Comparison of ENCODE assay signal across 1 cellular context in the genomic region with DNA sequence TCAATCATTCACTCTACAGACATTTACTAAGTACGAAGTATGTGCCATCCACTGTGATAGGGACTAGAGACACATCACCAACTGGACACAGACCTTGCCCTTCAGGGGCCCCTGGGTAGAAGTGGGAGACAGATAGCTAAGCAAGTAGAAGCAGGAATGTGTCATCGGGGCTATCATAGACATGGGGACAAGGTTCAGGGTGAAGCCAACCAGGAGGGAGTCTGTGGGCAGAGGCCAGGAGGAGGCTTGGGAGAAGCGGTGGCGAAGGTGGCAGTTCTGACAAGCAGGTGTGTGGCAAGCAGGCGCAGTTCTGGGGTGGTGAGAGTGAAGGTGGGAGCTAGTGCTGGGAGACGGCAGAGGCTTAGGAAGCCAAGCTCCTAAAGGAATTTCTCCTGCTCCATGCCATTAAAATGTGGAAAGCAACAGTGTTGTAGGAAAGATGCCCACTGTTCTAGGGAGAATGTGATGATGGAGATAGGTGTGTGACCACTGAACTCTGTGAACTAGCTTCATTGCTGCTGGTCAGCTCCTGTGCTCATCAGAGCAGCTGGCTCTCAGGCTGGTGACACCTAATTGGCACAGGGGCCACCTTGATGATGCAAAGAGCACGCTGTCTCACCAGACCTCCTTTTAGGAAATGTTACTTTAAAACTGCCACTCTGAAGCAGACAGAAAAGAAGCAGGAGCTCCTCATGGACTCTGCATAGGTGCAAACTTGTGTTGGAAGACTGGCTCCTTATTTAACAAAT.
TF ChIP-seq lines count a peak whose summit lies in the region.

No MANE protein-coding gene starts in this region.

TF ChIP-seq in HepG2, 621 proteins besides CTCF, POLR2A, EP300 and RAD21 (continued from another document):
- peak; percentile 77 for TF ChIP-seq GATAD2A (CRISPR knock-in tag; IDR thresholded peaks at IDR 0.05)
- 0 out of 2 replicates have a peak, but pooled peaks have one; percentile 94 for TF ChIP-seq ZNF101 (CRISPR knock-in tag; IDR thresholded peaks at IDR 0.05; ENCODE audit: borderline replicate concordance, low read depth)
